In the genomic region with DNA sequence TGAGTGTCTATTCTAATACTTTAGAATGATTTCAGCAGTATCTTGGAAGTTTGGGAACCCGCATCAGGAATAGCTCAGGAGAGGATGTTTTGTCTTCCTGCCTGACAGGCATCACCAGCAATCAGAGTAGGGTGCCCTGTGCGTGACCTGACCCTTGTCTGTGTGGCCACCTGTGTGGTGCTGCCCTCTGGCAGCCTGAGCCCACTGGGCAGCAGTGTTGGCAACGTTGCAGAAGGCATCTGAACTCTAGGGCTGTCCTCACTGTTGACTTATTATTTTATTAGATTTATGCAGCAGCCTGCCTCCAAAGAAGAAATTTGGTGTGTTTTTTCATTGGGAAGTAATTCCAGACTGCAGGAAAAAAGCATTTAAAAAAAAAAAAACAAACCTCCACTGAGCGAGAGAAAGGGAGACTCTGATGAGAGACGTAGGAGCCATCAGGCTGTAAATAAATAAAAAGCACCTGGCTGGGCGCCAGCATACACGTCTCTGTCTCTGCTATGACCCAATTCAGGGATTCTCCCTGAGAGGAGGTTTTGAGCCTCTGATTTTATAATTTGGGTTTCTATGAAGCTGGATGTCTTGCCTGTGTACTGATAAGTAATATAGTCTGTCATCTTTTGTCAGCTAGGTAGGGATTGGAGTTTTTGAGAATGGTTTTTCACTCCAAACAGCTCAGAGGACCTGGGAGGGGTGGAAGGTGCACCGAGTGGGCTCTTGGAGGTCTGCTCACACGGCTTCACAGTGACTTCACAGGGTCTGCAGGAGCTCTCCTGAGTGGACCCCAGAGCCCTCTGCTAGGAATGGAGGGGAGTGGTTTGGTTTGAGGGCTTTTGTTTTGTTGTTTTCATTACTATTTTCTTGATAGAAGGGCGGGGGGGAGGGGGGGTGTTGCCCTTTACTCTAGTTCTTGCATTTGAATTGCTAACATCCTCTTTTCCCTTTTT, we compare ENCODE assay signal across 10 cellular contexts. TPM values are rescaled to one million over a fixed set of nuclear protein-coding genes. Genes with fewer than 3 reads are reported as not detected.
DNase-seq lines count a peak whose midpoint lies in the region; ATAC-seq and TF ChIP-seq lines count a peak whose summit lies in the region.
"Had no signal": no experiment of that assay in that cellular context is flagged by ENCODE, and none has a peak within 500 bp of the region (broad histone marks: within the 10 kb centered on the region; RNA-seq: fewer than 3 reads in every experiment).

No MANE protein-coding gene starts in this region.

- no peaks in the 10 kb centered on the region for H3K79me2 ChIP-seq in GM23248 (ENCODE audit: insufficient read depth)

- in situ Hi-C loops in GM23248 (cut with MboI) = no loop called here

- 73 to 75% methylated on average over 10 of the region's 10 CpGs for WGBS in GM23248 (ENCODE audit: low coverage in 1 of 2, low lambda C conversion rate in 2 of 2, missing lambda C conversion rate in 2 of 2), 2 experiments

- peaks cover 17% of the 10 kb centered on the region for H3K36me3 ChIP-seq in CD8-positive, alpha-beta memory T cell (ENCODE audit: insufficient read depth, low read length)
- H3K36me3 ChIP-seq in adipocyte (ENCODE audit: control insufficient read depth, insufficient read depth, low read length, severe bottlenecking) (peaks cover 34% of the 10 kb centered on the region), GM23248 (ENCODE audit: low read depth) (peaks cover 8% of the 10 kb centered on the region; the same call in 1 of the 2 replicates)

- POLR2A ChIA-PET in CD8-positive, alpha-beta memory T cell (lab: Charles Lee) = no interaction called here

- H2AFZ ChIP-seq in GM23248 = no peak overlapping the region

- no peak overlapping the region for H3K4me3 Mint-ChIP-seq in CD8-positive, alpha-beta memory T cell
- H3K4me3 Mint-ChIP-seq in naive B cell = peak overlapping the region in 7 of 8 donors; percentile 2 to 89 (median 78)
- H3K4me3 Mint-ChIP-seq: neural crest cell had no signal

- DNase-seq in CD8-positive, alpha-beta memory T cell = no peak
- DNase-seq in NB4 (ENCODE audit: low read depth) = no peak
- no peak for DNase-seq in adipocyte (ENCODE audit: low read depth)
- DNase-seq in naive B cell = no peak
- no peak for DNase-seq in stimulated activated naive CD4-positive, alpha-beta T cell (lab: John Stamatoyannopoulos, UW)
- no peak for DNase-seq in GM23248
- DNase-seq in D341Med (ENCODE audit: low spot score) = no peak

- no peaks in the 10 kb centered on the region for H3K9me2 ChIP-seq in GM23248 (ENCODE audit: insufficient read depth)

- H3K9me3 ChIP-seq in CD8-positive, alpha-beta memory T cell (ENCODE audit: low read length) = no peaks in the 10 kb centered on the region
- no peaks in the 10 kb centered on the region for H3K9me3 ChIP-seq in adipocyte (ENCODE audit: control insufficient read depth, low read length)
- H3K9me3 ChIP-seq in GM23248 (ENCODE audit: low read depth) = no peaks in the 10 kb centered on the region
- H3K9me3 ChIP-seq: SJSA1 had no signal

- H3K27ac Mint-ChIP-seq in CD8-positive, alpha-beta memory T cell = peak overlapping the region in 5 of 8 donors; percentile 17 to 69 (median 47)
- peak overlapping the region in 2 of 6 donors; percentile 29 to 83 for H3K27ac Mint-ChIP-seq in naive B cell

- H3K4me1 Mint-ChIP-seq in CD8-positive, alpha-beta memory T cell = peaks cover 6 to 14% (median 8%) of the 10 kb centered on the region in 3 donors
- H3K4me1 Mint-ChIP-seq in naive B cell = peaks cover 20 to 30% (median 21%) of the 10 kb centered on the region in 3 donors

- H3K9ac ChIP-seq in adipocyte (ENCODE audit: low read length) (peak overlapping the region; percentile 34), GM23248 (no peak overlapping the region)

- H3K4me2 ChIP-seq in GM23248 (ENCODE audit: unreplicated experiment) = no peak overlapping the region

- H3K4me1 ChIP-seq in CD8-positive, alpha-beta memory T cell (ENCODE audit: insufficient read depth, low read length) = no peaks in the 10 kb centered on the region
- H3K4me1 ChIP-seq in adipocyte (ENCODE audit: control insufficient read depth, insufficient read depth, low read length) (peaks cover 19% of the 10 kb centered on the region), GM23248 (ENCODE audit: insufficient read depth) (no peaks in the 10 kb centered on the region)

- H3K9me3 Mint-ChIP-seq in CD8-positive, alpha-beta memory T cell = no peaks in the 10 kb centered on the region
- H3K9me3 Mint-ChIP-seq in naive B cell = no peaks in the 10 kb centered on the region
- H3K9me3 Mint-ChIP-seq: neural crest cell had no signal

- no peaks in the 10 kb centered on the region for H3K27me3 Mint-ChIP-seq in CD8-positive, alpha-beta memory T cell
- H3K27me3 Mint-ChIP-seq in naive B cell = no peaks in the 10 kb centered on the region

- CTCF ChIA-PET in CD8-positive, alpha-beta memory T cell (lab: Charles Lee) = interaction anchor here (1.6 kb wide), 1 partner anchor 45 kb away, joined by 3 read pairs; no protein-coding TSS in a partner anchor

- H3F3A ChIP-seq in GM23248 (ENCODE audit: insufficient read depth) = no peaks in the 10 kb centered on the region

- H3K27me3 ChIP-seq in CD8-positive, alpha-beta memory T cell (ENCODE audit: insufficient read depth, low read length, poor library complexity, severe bottlenecking) = no peaks in the 10 kb centered on the region
- H3K27me3 ChIP-seq in adipocyte (replicated peaks; ENCODE audit: control insufficient read depth, insufficient read depth, low read length) (no peaks in the 10 kb centered on the region), GM23248 (replicated peaks; ENCODE audit: insufficient read depth) (no peaks in the 10 kb centered on the region)
- H3K27me3 ChIP-seq: SJSA1 had no signal

- ATAC-seq in naive B cell (ENCODE audit: low read depth in 2 of 2) (peak; percentile 49 to 51), esophagus mucosa (no peak)

- peak overlapping the region; percentile 12 for H3K27ac ChIP-seq in CD8-positive, alpha-beta memory T cell (ENCODE audit: low read depth, low read length)
- H3K27ac ChIP-seq in GM23248 = no peak overlapping the region
- H3K27ac ChIP-seq: SJSA1 had no signal

- no peaks in the 10 kb centered on the region for H4K20me1 ChIP-seq in GM23248 (ENCODE audit: insufficient read depth)

- TF ChIP-seq POLR2A in NB4 (IDR thresholded peaks at IDR 0.05; ENCODE audit: extremely low read depth, insufficient read length) = no peak

- H3K36me3 Mint-ChIP-seq in CD8-positive, alpha-beta memory T cell = peaks cover 0 to 81% (median 14%) of the 10 kb centered on the region in 3 donors
- peaks cover 15 to 18% of the 10 kb centered on the region in 2 donors for H3K36me3 Mint-ChIP-seq in naive B cell

- no peak overlapping the region for H3K4me3 ChIP-seq in CD8-positive, alpha-beta memory T cell (ENCODE audit: low read length)
- H3K4me3 ChIP-seq in NB4 (ENCODE audit: low read depth, low read length) (peak overlapping the region; percentile 36), adipocyte (ENCODE audit: low read length) (no peak overlapping the region), GM23248 (no peak overlapping the region)
- H3K4me3 ChIP-seq: SJSA1 had no signal

- no peak for TF ChIP-seq CTCF in NB4 (IDR thresholded peaks at IDR 0.05; ENCODE audit: low read depth, low read length)

RNA-seq across cellular contexts. Expression of gene FAM78A, which starts 48.9 kb away (rescaled TPM):
- 10 to 100 TPM; 43.6 to 44.4 TPM for total RNA-seq in CD8-positive, alpha-beta memory T cell
- 27.6 TPM for polyA plus RNA-seq in CD8-positive, alpha-beta memory T cell
- polyA plus RNA-seq in naive B cell (ENCODE audit: low read depth in 6 of 6) (10 to 100 TPM in 4 of 6 donors, 1 to 10 TPM in 2; 5.2 to 18.3 (median 11.6) TPM), GM23248 (2016; fragmentation: Nextera tagmentation; extraction: Ambion mirVana) (0.23 and 0.29 TPM in 2 replicates)
- total RNA-seq in esophagus mucosa = 0.72 TPM
- total RNA-seq in GM23248 (2014; rRNA removed; shearing (Covaris generic)) = 0.38 and 1.1 TPM in 2 replicates

Comparison
In these comparisons a context has a peak if more than half of its experiments do, and no peak if none do; other contexts are left out.
1. H3K4me3 Mint-ChIP-seq: peak in naive B cell (7 of 8); none in CD8-positive, alpha-beta memory T cell (0 of 7).
2. RNA of gene FAM78A, which starts 48.9 kb away (total RNA-seq): 43.6 to 44.4 TPM in CD8-positive, alpha-beta memory T cell; 0.38 to 1.1 TPM in GM23248 and 0.72 TPM in esophagus mucosa (single experiment); every median in the first group is over 10 times any median in the second.